2 cellular contexts compared by ENCODE assay signal in genomic region chr20:50401047-50401586, GRCh38.
TF ChIP-seq lines count a peak whose summit lies in the region.

No MANE protein-coding gene starts in this region.

TF ChIP-seq in IMR-90, 13 proteins besides CTCF, POLR2A, EP300 and RAD21 (continued from another document):
- TF ChIP-seq RCOR1 (IDR thresholded peaks at IDR 0.05; ENCODE audit: insufficient replicate concordance, low read length) (no peak), NFE2L2 (IDR thresholded peaks at IDR 0.05; ENCODE audit: low read depth, low read length) (no peak), CHD1 (IDR thresholded peaks at IDR 0.05; ENCODE audit: low read depth, low read length) (no peak), ELK1 (IDR thresholded peaks at IDR 0.05; ENCODE audit: borderline replicate concordance, low read depth, low read length) (no peak), SMC3 (IDR thresholded peaks at IDR 0.05; ENCODE audit: low read depth, low read length) (no peak), BHLHE40 (IDR thresholded peaks at IDR 0.05; ENCODE audit: low read depth, low read length) (no peak), FOS (IDR thresholded peaks at IDR 0.05; ENCODE audit: low read depth, low read length) (no peak), RFX5 (IDR thresholded peaks at IDR 0.05; ENCODE audit: low read depth, low read length) (no peak), MAZ (IDR thresholded peaks at IDR 0.05; ENCODE audit: borderline replicate concordance, low read depth, low read length) (no peak)

TF ChIP-seq in liver, 16 proteins besides CTCF, POLR2A, EP300 and RAD21:
- TF ChIP-seq, protein P1, sequence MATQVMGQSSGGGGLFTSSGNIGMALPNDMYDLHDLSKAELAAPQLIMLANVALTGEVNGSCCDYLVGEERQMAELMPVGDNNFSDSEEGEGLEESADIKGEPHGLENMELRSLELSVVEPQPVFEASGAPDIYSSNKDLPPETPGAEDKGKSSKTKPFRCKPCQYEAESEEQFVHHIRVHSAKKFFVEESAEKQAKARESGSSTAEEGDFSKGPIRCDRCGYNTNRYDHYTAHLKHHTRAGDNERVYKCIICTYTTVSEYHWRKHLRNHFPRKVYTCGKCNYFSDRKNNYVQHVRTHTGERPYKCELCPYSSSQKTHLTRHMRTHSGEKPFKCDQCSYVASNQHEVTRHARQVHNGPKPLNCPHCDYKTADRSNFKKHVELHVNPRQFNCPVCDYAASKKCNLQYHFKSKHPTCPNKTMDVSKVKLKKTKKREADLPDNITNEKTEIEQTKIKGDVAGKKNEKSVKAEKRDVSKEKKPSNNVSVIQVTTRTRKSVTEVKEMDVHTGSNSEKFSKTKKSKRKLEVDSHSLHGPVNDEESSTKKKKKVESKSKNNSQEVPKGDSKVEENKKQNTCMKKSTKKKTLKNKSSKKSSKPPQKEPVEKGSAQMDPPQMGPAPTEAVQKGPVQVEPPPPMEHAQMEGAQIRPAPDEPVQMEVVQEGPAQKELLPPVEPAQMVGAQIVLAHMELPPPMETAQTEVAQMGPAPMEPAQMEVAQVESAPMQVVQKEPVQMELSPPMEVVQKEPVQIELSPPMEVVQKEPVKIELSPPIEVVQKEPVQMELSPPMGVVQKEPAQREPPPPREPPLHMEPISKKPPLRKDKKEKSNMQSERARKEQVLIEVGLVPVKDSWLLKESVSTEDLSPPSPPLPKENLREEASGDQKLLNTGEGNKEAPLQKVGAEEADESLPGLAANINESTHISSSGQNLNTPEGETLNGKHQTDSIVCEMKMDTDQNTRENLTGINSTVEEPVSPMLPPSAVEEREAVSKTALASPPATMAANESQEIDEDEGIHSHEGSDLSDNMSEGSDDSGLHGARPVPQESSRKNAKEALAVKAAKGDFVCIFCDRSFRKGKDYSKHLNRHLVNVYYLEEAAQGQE (IDR thresholded peaks at IDR 0.05) = no peak
- TF ChIP-seq FOXA1 (IDR thresholded peaks at IDR 0.05) = no peak
- no peak for TF ChIP-seq NR2F2 (IDR thresholded peaks at IDR 0.05)
- no peak for TF ChIP-seq HNF4A (conservative IDR thresholded peaks at IDR 0.05)
- no peak for TF ChIP-seq HNF4G (IDR thresholded peaks at IDR 0.05)
- TF ChIP-seq JUND (IDR thresholded peaks at IDR 0.05) = no peak
- TF ChIP-seq EGR1 (IDR thresholded peaks at IDR 0.05; ENCODE audit: low read depth in 2 of 2) = no peak
- no peak for TF ChIP-seq SP1 (IDR thresholded peaks at IDR 0.05)
- TF ChIP-seq, protein P2, sequence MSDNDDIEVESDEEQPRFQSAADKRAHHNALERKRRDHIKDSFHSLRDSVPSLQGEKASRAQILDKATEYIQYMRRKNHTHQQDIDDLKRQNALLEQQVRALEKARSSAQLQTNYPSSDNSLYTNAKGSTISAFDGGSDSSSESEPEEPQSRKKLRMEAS (IDR thresholded peaks at IDR 0.05) = no peak
- no peak for TF ChIP-seq YY1 (IDR thresholded peaks at IDR 0.05)
- TF ChIP-seq ZBTB33 (IDR thresholded peaks at IDR 0.05) = no peak
- TF ChIP-seq, protein P3, sequence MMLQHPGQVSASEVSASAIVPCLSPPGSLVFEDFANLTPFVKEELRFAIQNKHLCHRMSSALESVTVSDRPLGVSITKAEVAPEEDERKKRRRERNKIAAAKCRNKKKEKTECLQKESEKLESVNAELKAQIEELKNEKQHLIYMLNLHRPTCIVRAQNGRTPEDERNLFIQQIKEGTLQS (IDR thresholded peaks at IDR 0.05) = no peak
- no peak for TF ChIP-seq GABPA (IDR thresholded peaks at IDR 0.05 in 1 of 2, conservative IDR thresholded peaks at IDR 0.05 in 1 of 2)
- no peak for TF ChIP-seq FOXA2 (IDR thresholded peaks at IDR 0.05)
- TF ChIP-seq TAF1 (conservative IDR thresholded peaks at IDR 0.05) = no peak
- TF ChIP-seq RXRA (IDR thresholded peaks at IDR 0.05) = no peak
